Comparison of ENCODE assay signal across 30 cellular contexts in genomic region chr5:97070234-97070633, GRCh38.
"Had no signal": no experiment of that assay in that cellular context is flagged by ENCODE, and none has a peak within 500 bp of the region (broad histone marks: within the 10 kb centered on the region; RNA-seq: fewer than 3 reads in every experiment).

No MANE protein-coding gene starts in this region.

- DNase-seq: activated CD4-positive, alpha-beta memory T cell treated with anti-CD3 and anti-CD28 coated beads for 36 hours; activated CD4-positive, alpha-beta T cell treated with anti-CD3 and anti-CD28 coated beads, Interleukin-2, amount 10 ng/mL, durations not matched to agents 24 days and 14 days; activated CD4-positive, CD25-positive, alpha-beta regulatory T cell treated with anti-CD3 and anti-CD28 coated beads, Interleukin-2, amount 50 U/mL, for 72 hours; activated CD8-positive, alpha-beta memory T cell treated with anti-CD3 and anti-CD28 coated beads, Interleukin-2, amount 50 U/mL, for 4 hours; activated effector memory CD4-positive, alpha-beta T cell treated with anti-CD3 and anti-CD28 coated beads, Interleukin-2, amount 50 U/mL, for 16 hours; activated naive CD4-positive, alpha-beta T cell treated with anti-CD3 and anti-CD28 coated beads for 36 hours; activated naive CD8-positive, alpha-beta T cell treated with anti-CD3 and anti-CD28 coated beads for 36 hours; activated T-cell treated with anti-CD3 and anti-CD28 coated beads, Interleukin-2, amount 50 U/mL, for 1 hour; adrenal gland; aorta; body of pancreas; colonic mucosa; effector CD8-positive, alpha-beta T cell; gastrocnemius medialis; glutamatergic neuron; left lung; lower lobe of right lung; mesenchymal stem cell; mucosa of descending colon; nephron progenitor cell; ovary; stimulated activated CD4-positive, alpha-beta T cell treated with anti-CD3 and anti-CD28 coated beads, Interleukin-15, amount 100 ng/mL, for 24 hours; stimulated activated CD4-positive, alpha-beta T cell treated with anti-CD3 and anti-CD28 coated beads, Interleukin-2, amount 100 ng/mL, for 24 hours; stimulated activated naive CD8-positive, alpha-beta T cell treated with anti-CD3 and anti-CD28 coated beads, Interleukin-15, Interleukin-2, amounts not matched to agents 100 U/mL and 50 U/mL, for 24 hours; T-helper 2 cell had no signal

- H3K27me3 Mint-ChIP-seq: activated CD4-positive, alpha-beta memory T cell treated with anti-CD3 and anti-CD28 coated beads for 36 hours; activated naive CD8-positive, alpha-beta T cell treated with anti-CD3 and anti-CD28 coated beads for 36 hours; progenitor cell of endocrine pancreas had no signal

- H3K9me3 Mint-ChIP-seq: activated CD4-positive, alpha-beta memory T cell treated with anti-CD3 and anti-CD28 coated beads for 36 hours; activated CD4-positive, alpha-beta T cell treated with anti-CD3 and anti-CD28 coated beads, Interleukin-2, amount 10 ng/mL, durations not matched to agents 24 days and 14 days; activated naive CD4-positive, alpha-beta T cell treated with anti-CD3 and anti-CD28 coated beads for 36 hours; activated naive CD8-positive, alpha-beta T cell treated with anti-CD3 and anti-CD28 coated beads for 36 hours; activated T-helper 1 cell treated with anti-CD3 and anti-CD28 coated beads, Interleukin-12 subunit alpha, Interleukin-12 subunit beta, Interleukin-2, Interleukin-4 antibody, amounts not matched to agents 30 ng/mL and 10 ng/mL and 1 ng/mL, durations not matched to agents 14 hours and 24 hours and 36 hours; nephron progenitor cell had no signal

- H3K4me1 ChIP-seq: adrenal gland, body of pancreas, colonic mucosa, gastrocnemius medialis, lower lobe of right lung had no signal

- FAIRE-seq: endometrium, islet of Langerhans had no signal

- H3K27ac ChIP-seq: body of pancreas, colonic mucosa, epithelial cell of prostate, left lung, lower lobe of right lung, ovary had no signal

- H3K4me1 Mint-ChIP-seq: activated CD4-positive, alpha-beta T cell treated with anti-CD3 and anti-CD28 coated beads, Interleukin-2, amount 10 ng/mL, durations not matched to agents 24 days and 14 days had no signal

- H3K36me3 ChIP-seq: adrenal gland, colonic mucosa, gastrocnemius medialis, left lung, lower lobe of right lung, ovary had no signal

- H3K36me3 Mint-ChIP-seq: activated CD4-positive, alpha-beta memory T cell treated with anti-CD3 and anti-CD28 coated beads for 36 hours; activated naive CD8-positive, alpha-beta T cell treated with anti-CD3 and anti-CD28 coated beads for 36 hours had no signal

- H3K9me3 ChIP-seq: adrenal gland, body of pancreas, colonic mucosa, gastrocnemius medialis, left lung, lower lobe of right lung, mucosa of descending colon, ovary had no signal

- H3K4me3 ChIP-seq: adrenal gland, body of pancreas, colonic mucosa, gastrocnemius medialis, left lung, lower lobe of right lung, mucosa of descending colon, ovary had no signal

- H3K4me3 Mint-ChIP-seq: activated CD4-positive, alpha-beta memory T cell treated with anti-CD3 and anti-CD28 coated beads for 36 hours; activated CD4-positive, alpha-beta T cell treated with anti-CD3 and anti-CD28 coated beads, Interleukin-2, amount 10 ng/mL, durations not matched to agents 24 days and 14 days; activated naive CD4-positive, alpha-beta T cell treated with anti-CD3 and anti-CD28 coated beads for 36 hours; activated naive CD8-positive, alpha-beta T cell treated with anti-CD3 and anti-CD28 coated beads for 36 hours; activated T-helper 1 cell treated with anti-CD3 and anti-CD28 coated beads, Interleukin-12 subunit alpha, Interleukin-12 subunit beta, Interleukin-2, Interleukin-4 antibody, amounts not matched to agents 30 ng/mL and 10 ng/mL and 1 ng/mL, durations not matched to agents 14 hours and 24 hours and 36 hours; nephron progenitor cell had no signal

- H3K27me3 ChIP-seq: adrenal gland, body of pancreas, colonic mucosa, gastrocnemius medialis, left lung, ovary had no signal

- ATAC-seq: body of pancreas; lower lobe of right lung; mucosa of descending colon; stimulated activated naive CD8-positive, alpha-beta T cell treated with anti-CD3 and anti-CD28 coated beads, Interleukin-15, Interleukin-2, amounts not matched to agents 100 U/mL and 50 U/mL, for 24 hours had no signal

- H3K27ac Mint-ChIP-seq: activated CD4-positive, alpha-beta memory T cell treated with anti-CD3 and anti-CD28 coated beads for 36 hours; activated CD4-positive, alpha-beta T cell treated with anti-CD3 and anti-CD28 coated beads, Interleukin-2, amount 10 ng/mL, durations not matched to agents 24 days and 14 days; activated naive CD4-positive, alpha-beta T cell treated with anti-CD3 and anti-CD28 coated beads for 36 hours; activated naive CD8-positive, alpha-beta T cell treated with anti-CD3 and anti-CD28 coated beads for 36 hours; activated T-helper 1 cell treated with anti-CD3 and anti-CD28 coated beads, Interleukin-12 subunit alpha, Interleukin-12 subunit beta, Interleukin-2, Interleukin-4 antibody, amounts not matched to agents 30 ng/mL and 10 ng/mL and 1 ng/mL, durations not matched to agents 14 hours and 24 hours and 36 hours; nephron progenitor cell; progenitor cell of endocrine pancreas had no signal
